12 cellular contexts compared by ENCODE assay signal in the genomic region with DNA sequence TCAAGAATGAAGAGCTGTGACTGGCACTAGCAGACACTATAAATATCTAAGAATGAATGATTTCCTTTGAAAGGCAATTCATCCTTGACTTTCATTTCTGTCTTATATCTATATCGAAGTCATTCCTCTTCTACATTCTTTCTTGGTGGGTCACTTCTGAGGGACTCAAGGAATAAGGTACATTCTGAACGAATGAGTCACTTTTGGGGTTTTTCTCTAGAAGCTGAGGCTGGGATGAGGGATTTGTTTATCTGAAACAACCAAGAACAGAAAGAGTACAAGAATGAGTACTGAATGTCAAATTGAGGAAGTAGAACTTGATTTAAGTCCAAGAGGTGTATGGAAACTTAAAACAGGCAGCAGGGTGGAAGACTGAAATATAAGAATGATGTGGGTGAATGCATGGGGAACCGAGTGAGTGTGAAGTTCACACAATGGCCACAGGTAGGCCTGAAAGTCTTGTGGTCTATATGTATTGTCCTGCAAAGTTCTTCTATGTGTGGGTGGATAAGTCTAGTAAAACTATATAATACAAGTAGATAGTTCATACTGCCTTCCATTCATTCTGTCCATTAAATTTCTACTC.
A peak's percentile ranks its signal among the peaks of the same experiment; 100 is the strongest.
DNase-seq lines count a peak whose midpoint lies in the region; ATAC-seq and TF ChIP-seq lines count a peak whose summit lies in the region.
"Had no signal": no experiment of that assay in that cellular context is flagged by ENCODE, and none has a peak within 500 bp of the region (broad histone marks: within the 10 kb centered on the region; RNA-seq: fewer than 3 reads in every experiment).

No MANE protein-coding gene starts in this region.

- 60% methylated on average over 3 of the region's 3 CpGs for WGBS in smooth muscle cell (ENCODE audit: low lambda C conversion rate)

- peak overlapping the region; percentile 45 for H3K27ac ChIP-seq in smooth muscle cell (ENCODE audit: low read depth)
- no peak overlapping the region for H3K27ac ChIP-seq in substantia nigra (ENCODE audit: low read depth, low read length, poor library complexity, severe bottlenecking)
- H3K27ac ChIP-seq: KMS-11, prostate gland, SK-N-MC had no signal

- no peaks in the 10 kb centered on the region for H3K79me2 ChIP-seq in smooth muscle cell (ENCODE audit: low read depth)

- H3F3A ChIP-seq in smooth muscle cell (ENCODE audit: low read depth) = peaks cover 5% of the 10 kb centered on the region

- no peak overlapping the region for H2AFZ ChIP-seq in smooth muscle cell (ENCODE audit: low read depth)

- H3K27me3 ChIP-seq in smooth muscle cell (ENCODE audit: low read depth) = no peaks in the 10 kb centered on the region

- intact Hi-C loops in posterior vena cava (cut with DNase I) = no loop called here

- H3K9ac ChIP-seq in smooth muscle cell (ENCODE audit: low read depth) = no peak overlapping the region
- H3K9ac ChIP-seq: KMS-11 had no signal

- H3K36me3 ChIP-seq in smooth muscle cell (ENCODE audit: low read depth) = no peaks in the 10 kb centered on the region
- H3K36me3 ChIP-seq: prostate gland had no signal

- no peaks in the 10 kb centered on the region for H3K4me1 ChIP-seq in smooth muscle cell (ENCODE audit: low read depth)
- H3K4me1 ChIP-seq: prostate gland had no signal

- H3K4me3 ChIP-seq in smooth muscle cell = no peak overlapping the region
- H3K4me3 ChIP-seq: prostate gland, SK-N-MC had no signal

- peak; percentile 83 for ATAC-seq in GM19455 (IDR thresholded peaks at IDR 0.05; ENCODE audit: unreplicated experiment)
- ATAC-seq in HG03103 (IDR thresholded peaks at IDR 0.05; ENCODE audit: low read depth, unreplicated experiment) = peak; percentile 80
- ATAC-seq in HG02970 (IDR thresholded peaks at IDR 0.05; ENCODE audit: low FRiP score, unreplicated experiment) = no peak

- H3K4me2 ChIP-seq in smooth muscle cell = no peak overlapping the region
- H3K4me2 ChIP-seq: KMS-11 had no signal

- H4K20me1 ChIP-seq in smooth muscle cell (ENCODE audit: low read depth) = no peaks in the 10 kb centered on the region

- no peaks in the 10 kb centered on the region for H3K9me3 ChIP-seq in smooth muscle cell (replicated peaks; ENCODE audit: low read depth)
- H3K9me3 ChIP-seq: prostate gland had no signal

- DNase-seq in astrocyte of the hippocampus (ENCODE audit: low read depth, low spot score) (peak; percentile 89), smooth muscle cell (lab: John Stamatoyannopoulos, UW; ENCODE audit: unreplicated experiment) (no peak), posterior vena cava (ENCODE audit: low spot score) (no peak), substantia nigra (lab: John Stamatoyannopoulos, UW) (no peak), NCI-H1092 treated with DMSO at 0.1 percent for 48 hours (lab: John Stamatoyannopoulos, UW) (no peak)
- DNase-seq: glutamatergic neuron had no signal

- no peak for TF ChIP-seq CTCF in smooth muscle cell (IDR thresholded peaks at IDR 0.05; ENCODE audit: borderline replicate concordance, insufficient read depth, poor library complexity, severe bottlenecking)
